ENCODE assay signal across 14 cellular contexts in the genomic region with DNA sequence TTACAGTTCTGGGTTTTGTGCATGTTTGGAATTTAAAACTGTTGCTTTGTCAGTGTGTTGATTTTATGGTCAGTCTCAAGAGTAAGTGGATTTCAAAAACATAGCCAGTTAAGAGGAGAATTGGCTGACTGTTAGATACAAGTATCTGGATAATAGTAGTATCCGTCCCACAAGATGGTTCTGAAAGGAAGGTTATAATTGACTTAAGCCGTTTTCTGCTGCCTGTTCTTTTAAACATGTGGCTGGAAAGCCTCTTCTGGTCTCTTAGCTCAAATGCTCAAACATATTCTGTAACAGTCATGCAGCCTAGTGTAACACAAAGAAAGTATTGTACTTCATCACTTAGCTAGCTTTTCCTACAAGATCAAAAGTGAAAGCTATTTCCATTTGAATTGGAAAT.
DNase-seq lines count a peak whose midpoint lies in the region; ATAC-seq and TF ChIP-seq lines count a peak whose summit lies in the region.
"Had no signal": no experiment of that assay in that cellular context is flagged by ENCODE, and none has a peak within 500 bp of the region (broad histone marks: within the 10 kb centered on the region; RNA-seq: fewer than 3 reads in every experiment).

No MANE protein-coding gene starts in this region.

- DNase-seq in NCI-H1417 (lab: John Stamatoyannopoulos, UW) (peak; percentile 18 to 78 (median 73)), NCI-H1417 treated with DMSO at 0.1 percent for 48 hours (lab: John Stamatoyannopoulos, UW) (no peak), tibial nerve (ENCODE audit: low spot score in 2 of 2) (no peak), nucleus accumbens (lab: John Stamatoyannopoulos, UW) (no peak)
- DNase-seq: activated naive CD8-positive, alpha-beta T cell treated with anti-CD3 and anti-CD28 coated beads, Interleukin-2, amount 10 ng/mL, durations not matched to agents 7 days and 5 days; DMS153; effector CD4-positive, alpha-beta T cell; stimulated activated CD4-positive, alpha-beta T cell treated with anti-CD3 and anti-CD28 coated beads, Interleukin-2, amount 100 ng/mL, for 24 hours; stimulated activated naive CD4-positive, alpha-beta T cell treated with Interleukin-2 at 50 U/mL for 16 hours had no signal

- no peak for TF ChIP-seq CTCF in tibial nerve (IDR thresholded peaks at IDR 0.05)

- no peak for TF ChIP-seq POLR2A in tibial nerve (IDR thresholded peaks at IDR 0.05)

- H3K9ac ChIP-seq in iPS-18a (ENCODE audit: low read length), result peak overlapping the region; percentile 11

- peak; percentile 42 for ATAC-seq in SK-N-SH treated with all-trans-retinoic acid at 6 μM for 48 hours
- no peak for ATAC-seq in HG03442 (IDR thresholded peaks at IDR 0.05; ENCODE audit: unreplicated experiment)
- ATAC-seq in GM18517 (IDR thresholded peaks at IDR 0.05; ENCODE audit: unreplicated experiment), result no peak
- ATAC-seq: A549 had no signal

- H3K9me3 ChIP-seq in iPS-18a (ENCODE audit: control insufficient read depth, low read depth, low read length), result no peaks in the 10 kb centered on the region
- no peaks in the 10 kb centered on the region for H3K9me3 ChIP-seq in tibial nerve
- H3K9me3 ChIP-seq: A549 had no signal

- no peak for TF ChIP-seq EP300 in tibial nerve (IDR thresholded peaks at IDR 0.05)

- H3K36me3 ChIP-seq in iPS-18a (ENCODE audit: control insufficient read depth, low read depth, low read length) (no peaks in the 10 kb centered on the region), tibial nerve (no peaks in the 10 kb centered on the region)

- H3K27me3 ChIP-seq in iPS-18a (ENCODE audit: control insufficient read depth, insufficient read depth, low read length) (no peaks in the 10 kb centered on the region), tibial nerve (no peaks in the 10 kb centered on the region)

- 2 to 23% methylated on average over 2 of the region's 2 CpGs for WGBS in tibial nerve, 2 donors

- no peak overlapping the region for H3K27ac ChIP-seq in iPS-18a (ENCODE audit: low read length)
- H3K27ac ChIP-seq in tibial nerve, result peak overlapping the region; percentile 40 to 87 (median 62)
- H3K27ac ChIP-seq: A549 had no signal

- H3K4me3 ChIP-seq in iPS-18a (ENCODE audit: low read length) (no peak overlapping the region), tibial nerve (peak overlapping the region in 2 of 4 donors; percentile 2 to 25)
- H3K4me3 ChIP-seq: A549 had no signal

- H3K4me1 ChIP-seq in iPS-18a (ENCODE audit: control insufficient read depth, low read depth, low read length) (peaks cover 8% of the 10 kb centered on the region), tibial nerve (peaks cover 0 to 6% (median 3%) of the 10 kb centered on the region in 4 donors)
- H3K4me1 ChIP-seq: A549 had no signal

TF ChIP-seq in SK-N-SH treated with all-trans-retinoic acid at 6 μM for 48 hours, 23 proteins besides CTCF, POLR2A, EP300 and RAD21:
- TF ChIP-seq, protein P1, sequence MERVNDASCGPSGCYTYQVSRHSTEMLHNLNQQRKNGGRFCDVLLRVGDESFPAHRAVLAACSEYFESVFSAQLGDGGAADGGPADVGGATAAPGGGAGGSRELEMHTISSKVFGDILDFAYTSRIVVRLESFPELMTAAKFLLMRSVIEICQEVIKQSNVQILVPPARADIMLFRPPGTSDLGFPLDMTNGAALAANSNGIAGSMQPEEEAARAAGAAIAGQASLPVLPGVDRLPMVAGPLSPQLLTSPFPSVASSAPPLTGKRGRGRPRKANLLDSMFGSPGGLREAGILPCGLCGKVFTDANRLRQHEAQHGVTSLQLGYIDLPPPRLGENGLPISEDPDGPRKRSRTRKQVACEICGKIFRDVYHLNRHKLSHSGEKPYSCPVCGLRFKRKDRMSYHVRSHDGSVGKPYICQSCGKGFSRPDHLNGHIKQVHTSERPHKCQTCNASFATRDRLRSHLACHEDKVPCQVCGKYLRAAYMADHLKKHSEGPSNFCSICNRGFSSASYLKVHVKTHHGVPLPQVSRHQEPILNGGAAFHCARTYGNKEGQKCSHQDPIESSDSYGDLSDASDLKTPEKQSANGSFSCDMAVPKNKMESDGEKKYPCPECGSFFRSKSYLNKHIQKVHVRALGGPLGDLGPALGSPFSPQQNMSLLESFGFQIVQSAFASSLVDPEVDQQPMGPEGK (CRISPR knock-in tag; IDR thresholded peaks at IDR 0.05; ENCODE audit: borderline replicate concordance), result no peak
- TF ChIP-seq SNAI2 (CRISPR knock-in tag; IDR thresholded peaks at IDR 0.05) (no peak), TCF4 (CRISPR knock-in tag; IDR thresholded peaks at IDR 0.05; ENCODE audit: borderline replicate concordance) (no peak), BACH2 (CRISPR knock-in tag; IDR thresholded peaks at IDR 0.05; ENCODE audit: borderline replicate concordance) (no peak), ZFP30 (CRISPR knock-in tag; IDR thresholded peaks at IDR 0.05) (no peak), ZNF70 (CRISPR knock-in tag; IDR thresholded peaks at IDR 0.05) (no peak), CSRNP3 (CRISPR knock-in tag; IDR thresholded peaks at IDR 0.05) (no peak), ZNF565 (CRISPR knock-in tag; conservative IDR thresholded peaks at IDR 0.05; ENCODE audit: low read depth) (no peak), POU6F1 (CRISPR knock-in tag; IDR thresholded peaks at IDR 0.05; ENCODE audit: borderline replicate concordance, low read depth) (no peak), TOX (CRISPR knock-in tag; IDR thresholded peaks at IDR 0.05; ENCODE audit: borderline replicate concordance) (no peak), ZFP3 (CRISPR knock-in tag; IDR thresholded peaks at IDR 0.05) (no peak), CSDC2 (CRISPR knock-in tag; IDR thresholded peaks at IDR 0.05) (no peak), CREB5 (CRISPR knock-in tag; IDR thresholded peaks at IDR 0.05; ENCODE audit: low read depth) (no peak), PPARA (CRISPR knock-in tag; IDR thresholded peaks at IDR 0.05; ENCODE audit: borderline replicate concordance) (no peak), ISL1 (CRISPR knock-in tag; IDR thresholded peaks at IDR 0.05) (no peak)

Comparison
In these comparisons a context has a peak if more than half of its experiments do, and no peak if none do; other contexts are left out.
1. DNase-seq: peak in NCI-H1417 (3 of 3); none in NCI-H1417 treated with DMSO at 0.1 percent for 48 hours (single experiment), tibial nerve (0 of 2) and nucleus accumbens (0 of 56).